8 cellular contexts compared by ENCODE assay signal in genomic region chr16:87661561-87661960, GRCh38. TPM values are rescaled to one million over a fixed set of nuclear protein-coding genes. Genes with fewer than 3 reads are reported as not detected.
DNase-seq lines count a peak whose midpoint lies in the region; ATAC-seq and FAIRE-seq lines count a peak whose summit lies in the region.

No MANE protein-coding gene starts in this region.

- H3K18ac ChIP-seq in mesenchymal stem cell (ENCODE audit: low read depth in 1 of 2, low read length in 2 of 2) = no peak overlapping the region

- H3K27ac ChIP-seq in mesenchymal stem cell (ENCODE audit: low read length, poor library complexity, severe bottlenecking) = no peak overlapping the region

- H4K8ac ChIP-seq in mesenchymal stem cell (ENCODE audit: low read length) = no peak overlapping the region

- no peaks in the 10 kb centered on the region for H3K36me3 ChIP-seq in mesenchymal stem cell (ENCODE audit: control insufficient read depth in 1 of 2, insufficient read depth in 2 of 2, low read depth in 1 of 2, low read length in 2 of 2)

- no peak overlapping the region for H3K9ac ChIP-seq in mesenchymal stem cell (ENCODE audit: low read length)

- no peak overlapping the region for H2BK5ac ChIP-seq in mesenchymal stem cell (ENCODE audit: low read depth, low read length, poor library complexity, severe bottlenecking)

- no peaks in the 10 kb centered on the region for H3K36me3 Mint-ChIP-seq in activated naive CD8-positive, alpha-beta T cell treated with anti-CD3 and anti-CD28 coated beads, Interleukin-2, amount 50 U/mL, for 24 hours (ENCODE audit: low read depth)

- WGBS in mesenchymal stem cell = 27% methylated on average over 16 of the region's 16 CpGs

- H3K27me3 Mint-ChIP-seq in activated naive CD8-positive, alpha-beta T cell treated with anti-CD3 and anti-CD28 coated beads, Interleukin-2, amount 50 U/mL, for 24 hours = peaks cover 6% of the 10 kb centered on the region

- H3K27ac Mint-ChIP-seq in activated naive CD8-positive, alpha-beta T cell treated with anti-CD3 and anti-CD28 coated beads, Interleukin-2, amount 50 U/mL, for 24 hours = no peak overlapping the region

- H2BK120ac ChIP-seq in mesenchymal stem cell (ENCODE audit: low read depth, low read length) = no peak overlapping the region

- H2AK5ac ChIP-seq in mesenchymal stem cell (ENCODE audit: low read length, severe bottlenecking) = no peak overlapping the region

- peaks cover 3% of the 10 kb centered on the region for H3K4me1 Mint-ChIP-seq in activated naive CD8-positive, alpha-beta T cell treated with anti-CD3 and anti-CD28 coated beads, Interleukin-2, amount 50 U/mL, for 24 hours

- H3K4me1 ChIP-seq in mesenchymal stem cell (ENCODE audit: control insufficient read depth, insufficient read depth, low read depth, low read length) = peaks cover 3% of the 10 kb centered on the region

- H2AFZ ChIP-seq in mesenchymal stem cell (ENCODE audit: low read depth, low read length) = no peak overlapping the region

- H3K23ac ChIP-seq in mesenchymal stem cell (ENCODE audit: low read length in 2 of 2) = no peak overlapping the region

- no peak overlapping the region for H3K4me3 ChIP-seq in mesenchymal stem cell (ENCODE audit: insufficient read depth in 1 of 2, low read depth in 1 of 2, low read length in 2 of 2)

- no peaks in the 10 kb centered on the region for H3K9me3 ChIP-seq in mesenchymal stem cell (ENCODE audit: control insufficient read depth, low read length)

- ATAC-seq in activated naive CD8-positive, alpha-beta T cell treated with anti-CD3 and anti-CD28 coated beads, Interleukin-2, amount 50 U/mL, for 24 hours = peak; percentile 71
- ATAC-seq in HG03354 (IDR thresholded peaks at IDR 0.05; ENCODE audit: poor library complexity, severe bottlenecking, unreplicated experiment) = no peak

- no peak overlapping the region for H3K4me2 ChIP-seq in mesenchymal stem cell (ENCODE audit: low read length, poor library complexity, severe bottlenecking)

- no peaks in the 10 kb centered on the region for H3K9me3 Mint-ChIP-seq in activated naive CD8-positive, alpha-beta T cell treated with anti-CD3 and anti-CD28 coated beads, Interleukin-2, amount 50 U/mL, for 24 hours

- DNase-seq in ELR (ENCODE audit: low read depth) (peak; percentile 54), NAMALWA (ENCODE audit: low spot score) (peak; percentile 83), mesenchymal stem cell (peak; percentile 51), frontal cortex (ENCODE audit: low spot score in 2 of 2) (no peak), mesenteric fat pad (ENCODE audit: low spot score) (no peak), NCI-H2227 treated with DMSO at 0.1 percent for 48 hours (lab: John Stamatoyannopoulos, UW) (no peak)
- peak; percentile 54 for DNase-seq in activated naive CD8-positive, alpha-beta T cell treated with anti-CD3 and anti-CD28 coated beads, Interleukin-2, amount 50 U/mL, for 24 hours

- no peak overlapping the region for H3K14ac ChIP-seq in mesenchymal stem cell (ENCODE audit: low read length in 2 of 2)

- peaks cover 22 to 77% of the 10 kb centered on the region in 2 experiments for H3K27me3 ChIP-seq in mesenchymal stem cell (ENCODE audit: control insufficient read depth in 1 of 2, insufficient read depth in 1 of 2, low read length in 2 of 2)

- no peak overlapping the region for H4K91ac ChIP-seq in mesenchymal stem cell (ENCODE audit: low read length)

- H2BK12ac ChIP-seq in mesenchymal stem cell (ENCODE audit: low read length in 2 of 2) = no peak overlapping the region

- H2BK15ac ChIP-seq in mesenchymal stem cell (ENCODE audit: low read depth, poor library complexity, severe bottlenecking) = no peak overlapping the region

- H3K4ac ChIP-seq in mesenchymal stem cell (ENCODE audit: low read depth in 1 of 2, low read length in 2 of 2) = no peak overlapping the region

- no peak overlapping the region for H3K4me3 Mint-ChIP-seq in activated naive CD8-positive, alpha-beta T cell treated with anti-CD3 and anti-CD28 coated beads, Interleukin-2, amount 50 U/mL, for 24 hours

- no peaks in the 10 kb centered on the region for H3K79me1 ChIP-seq in mesenchymal stem cell (replicated peaks; ENCODE audit: low read length, poor library complexity, severe bottlenecking)

- FAIRE-seq in frontal cortex (lab: Jason Lieb, UNC) = no peak

RNA-seq across cellular contexts. Expression of gene JPH3, which starts 59.3 kb away (rescaled TPM):
- polyA plus RNA-seq in mesenchymal stem cell (2013, experiment 1 of 2) = 0.03 TPM
- polyA plus RNA-seq in mesenchymal stem cell (2013, experiment 2 of 2) = not detected
- 48.1 TPM for total RNA-seq in frontal cortex
- 0.16 TPM for total RNA-seq in mesenteric fat pad

Comparison
In these comparisons a context has a peak if more than half of its experiments do, and no peak if none do; other contexts are left out.
1. DNase-seq: peak in ELR (single experiment), NAMALWA (single experiment), activated naive CD8-positive, alpha-beta T cell treated with anti-CD3 and anti-CD28 coated beads, Interleukin-2, amount 50 U/mL, for 24 hours (single experiment) and mesenchymal stem cell (single experiment); none in frontal cortex (0 of 2), mesenteric fat pad (single experiment) and NCI-H2227 treated with DMSO at 0.1 percent for 48 hours (single experiment).
2. RNA of gene JPH3, which starts 59.3 kb away (total RNA-seq): 48.1 TPM in frontal cortex (single experiment); 0.16 TPM in mesenteric fat pad (single experiment); every median in the first group is over 10 times any median in the second.